In genomic region chrX:46953137-46953527, GRCh38 we compare ENCODE assay signal across 12 cellular contexts. TPM values are rescaled to one million over a fixed set of nuclear protein-coding genes. Genes with fewer than 3 reads are reported as not detected.
DNase-seq lines count a peak whose midpoint lies in the region; ATAC-seq lines count a peak whose summit lies in the region.
"Had no signal": no experiment of that assay in that cellular context is flagged by ENCODE, and none has a peak within 500 bp of the region (broad histone marks: within the 10 kb centered on the region; RNA-seq: fewer than 3 reads in every experiment).

No MANE protein-coding gene starts in this region.

- ATAC-seq in activated CD4-positive, alpha-beta T cell treated with anti-CD3 and anti-CD28 coated beads for 36 hours, result peak; percentile 53
- peak; percentile 62 for ATAC-seq in HG02884 (IDR thresholded peaks at IDR 0.05; ENCODE audit: unreplicated experiment)
- ATAC-seq in activated T-helper 17 cell treated with anti-CD3 and anti-CD28 coated beads, Interleukin-2, amount 50 U/mL, for 72 hours (replicated peaks), result peak; percentile 75
- peak; percentile 52 for ATAC-seq in stimulated activated naive CD8-positive, alpha-beta T cell treated with anti-CD3 and anti-CD28 coated beads, Interleukin-15, Interleukin-2, amounts not matched to agents 100 U/mL and 50 U/mL, for 24 hours
- ATAC-seq: esophagus mucosa had no signal

- CTCF ChIA-PET in activated CD4-positive, alpha-beta T cell treated with anti-CD3 and anti-CD28 coated beads for 36 hours (lab: Charles Lee), result no interaction called here

- intact Hi-C loops in activated CD4-positive, alpha-beta T cell treated with anti-CD3 and anti-CD28 coated beads for 36 hours (cut with DNase I, micrococcal nuclease), result no loop called here

- DNase-seq in activated CD4-positive, alpha-beta T cell treated with anti-CD3 and anti-CD28 coated beads for 36 hours, result no peak
- no peak for DNase-seq in activated CD4-positive, alpha-beta T cell treated with anti-CD3 and anti-CD28 coated beads, Interleukin-2, amount 50 U/mL, for 4 hours
- no peak for DNase-seq in stimulated activated naive CD8-positive, alpha-beta T cell treated with anti-CD3 and anti-CD28 coated beads, Interleukin-15, Interleukin-2, amounts not matched to agents 100 U/mL and 50 U/mL, for 24 hours
- DNase-seq in hepatic stellate cell (ENCODE audit: low spot score), result no peak
- no peak for DNase-seq in activated CD4-positive, alpha-beta T cell treated with anti-CD3 and anti-CD28 coated beads, Interleukin-2, amount 50 U/mL, for 1 hour
- no peak for DNase-seq in HT-29 (ENCODE audit: low spot score)
- DNase-seq: 8988T; activated naive CD4-positive, alpha-beta T cell treated with anti-CD3 and anti-CD28 coated beads, Interleukin-2, amount 50 U/mL, for 16 hours; NCI-H2171 treated with DMSO at 0.1 percent for 48 hours had no signal

- H3K36me3 Mint-ChIP-seq in activated CD4-positive, alpha-beta T cell treated with anti-CD3 and anti-CD28 coated beads for 36 hours (ENCODE audit: low read depth), result no peaks in the 10 kb centered on the region
- no peaks in the 10 kb centered on the region for H3K36me3 Mint-ChIP-seq in activated T-helper 17 cell treated with anti-CD3 and anti-CD28 coated beads, Interleukin-2, amount 50 U/mL, for 72 hours (ENCODE audit: low read depth)

- H3K27ac Mint-ChIP-seq in activated CD4-positive, alpha-beta T cell treated with anti-CD3 and anti-CD28 coated beads for 36 hours, result no peak overlapping the region
- H3K27ac Mint-ChIP-seq in activated T-helper 17 cell treated with anti-CD3 and anti-CD28 coated beads, Interleukin-2, amount 50 U/mL, for 72 hours, result no peak overlapping the region

- POLR2A ChIA-PET in activated CD4-positive, alpha-beta T cell treated with anti-CD3 and anti-CD28 coated beads for 36 hours (lab: Charles Lee), result no interaction called here

- no peak overlapping the region for H3K4me3 Mint-ChIP-seq in activated CD4-positive, alpha-beta T cell treated with anti-CD3 and anti-CD28 coated beads for 36 hours
- H3K4me3 Mint-ChIP-seq in activated T-helper 17 cell treated with anti-CD3 and anti-CD28 coated beads, Interleukin-2, amount 50 U/mL, for 72 hours, result no peak overlapping the region

- no peaks in the 10 kb centered on the region for H3K9me3 Mint-ChIP-seq in activated CD4-positive, alpha-beta T cell treated with anti-CD3 and anti-CD28 coated beads for 36 hours (ENCODE audit: low read depth)
- H3K9me3 Mint-ChIP-seq in activated T-helper 17 cell treated with anti-CD3 and anti-CD28 coated beads, Interleukin-2, amount 50 U/mL, for 72 hours, result no peaks in the 10 kb centered on the region

- no peaks in the 10 kb centered on the region for H3K27me3 Mint-ChIP-seq in activated CD4-positive, alpha-beta T cell treated with anti-CD3 and anti-CD28 coated beads for 36 hours
- H3K27me3 Mint-ChIP-seq in activated T-helper 17 cell treated with anti-CD3 and anti-CD28 coated beads, Interleukin-2, amount 50 U/mL, for 72 hours, result no peaks in the 10 kb centered on the region

- H3K4me1 Mint-ChIP-seq in activated CD4-positive, alpha-beta T cell treated with anti-CD3 and anti-CD28 coated beads for 36 hours, result peaks cover 19% of the 10 kb centered on the region
- no peaks in the 10 kb centered on the region for H3K4me1 Mint-ChIP-seq in activated T-helper 17 cell treated with anti-CD3 and anti-CD28 coated beads, Interleukin-2, amount 50 U/mL, for 72 hours

RNA-seq across cellular contexts. Expression of gene JADE3, which starts 40.9 kb away (rescaled TPM):
- 1 to 10 TPM; 1.5 to 2.7 TPM for total RNA-seq in activated CD4-positive, alpha-beta T cell treated with anti-CD3 and anti-CD28 coated beads for 36 hours
- total RNA-seq in activated T-helper 17 cell treated with anti-CD3 and anti-CD28 coated beads, Interleukin-2, amount 50 U/mL, for 72 hours, result 1 to 10 TPM in 1 of 2 donors, under 1 TPM in 1; 0.54 to 1.3 TPM
- 5.0 and 5.3 TPM in 2 replicates for total RNA-seq in HT-29 (2014; rRNA removed; shearing (Covaris generic))
